ENCODE assay signal across 33 cellular contexts in genomic region chr7:81030472-81030871, GRCh38.
"Had no signal": no experiment of that assay in that cellular context is flagged by ENCODE, and none has a peak within 500 bp of the region (broad histone marks: within the 10 kb centered on the region; RNA-seq: fewer than 3 reads in every experiment).

No MANE protein-coding gene starts in this region.

- ATAC-seq: activated CD8-positive, alpha-beta T cell treated with anti-CD3 and anti-CD28 coated beads for 36 hours; activated naive CD4-positive, alpha-beta T cell treated with anti-CD3 and anti-CD28 coated beads, Interleukin-2, amount 50 U/mL, for 72 hours; activated T-cell treated with anti-CD3 and anti-CD28 coated beads, Interleukin-2, amount 50 U/mL, for 4 hours; activated T-cell treated with anti-CD3 and anti-CD28 coated beads, Interleukin-2, amount 50 U/mL, for 72 hours; activated T-helper 17 cell treated with anti-CD3 and anti-CD28 coated beads, Interleukin-2, amount 50 U/mL, for 72 hours had no signal

- H3K4me1 ChIP-seq: adrenal gland, ascending aorta had no signal

- H3K9me3 ChIP-seq: adrenal gland, ascending aorta had no signal

- H3K36me3 ChIP-seq: adrenal gland, ascending aorta, cardiac muscle cell had no signal

- H3K27ac ChIP-seq: adrenal gland, ascending aorta, cardiac muscle cell, VCaP had no signal

- H3K27me3 ChIP-seq: adrenal gland, ascending aorta, cardiac muscle cell had no signal

- DNase-seq: activated B cell treated with CpG ODN at 0.5 μM for 24 hours; activated CD4-positive, alpha-beta memory T cell treated with anti-CD3 and anti-CD28 coated beads for 36 hours; activated CD4-positive, alpha-beta T cell treated with anti-CD3 and anti-CD28 coated beads for 4 hours; activated CD4-positive, alpha-beta T cell treated with anti-CD3 and anti-CD28 coated beads, Interleukin-2, amount 10 ng/mL, durations not matched to agents 24 days and 14 days; activated CD4-positive, alpha-beta T cell treated with anti-CD3 and anti-CD28 coated beads, Interleukin-2, amount 50 U/mL, for 1 hour; activated CD4-positive, alpha-beta T cell treated with anti-CD3 and anti-CD28 coated beads, Interleukin-2, amount 50 U/mL, for 4 hours; activated CD4-positive, CD25-positive, alpha-beta regulatory T cell treated with anti-CD3 and anti-CD28 coated beads, Interleukin-2, amount 50 U/mL, for 72 hours; activated CD8-positive, alpha-beta memory T cell treated with anti-CD3 and anti-CD28 coated beads, Interleukin-2, amount 50 U/mL, for 4 hours; activated CD8-positive, alpha-beta T cell treated with anti-CD3 and anti-CD28 coated beads for 36 hours; activated effector memory CD4-positive, alpha-beta T cell treated with anti-CD3 and anti-CD28 coated beads, Interleukin-2, amount 50 U/mL, for 16 hours; activated gamma-delta T cell treated with Interleukin-2 at 50 U/mL for 16 hours; activated naive CD4-positive, alpha-beta T cell; activated naive CD4-positive, alpha-beta T cell treated with anti-CD3 and anti-CD28 coated beads for 36 hours; activated naive CD4-positive, alpha-beta T cell treated with anti-CD3 and anti-CD28 coated beads, Interleukin-2, amount 50 U/mL, for 16 hours; activated naive CD8-positive, alpha-beta T cell treated with anti-CD3 and anti-CD28 coated beads for 36 hours; activated T-cell treated with anti-CD3 and anti-CD28 coated beads for 4 hours; activated T-cell treated with anti-CD3 and anti-CD28 coated beads, Interleukin-2, amount 50 U/mL, for 1 hour; activated T-cell treated with anti-CD3 and anti-CD28 coated beads, Interleukin-2, amount 50 U/mL, for 4 hours; activated T-cell treated with anti-CD3 and anti-CD28 coated beads, Interleukin-2, amount 50 U/mL, for 72 hours; adrenal gland; amniotic stem cell; anterior cingulate cortex; caudate nucleus; cerebellar nuclear complex; T-helper 2 cell; T-helper 9 cell had no signal

- H3K4me3 ChIP-seq: adrenal gland, ascending aorta, cardiac muscle cell had no signal

- FAIRE-seq: bronchial epithelial cell, TTC549 had no signal
